ENCODE assay signal across 1 cellular context in the genomic region with DNA sequence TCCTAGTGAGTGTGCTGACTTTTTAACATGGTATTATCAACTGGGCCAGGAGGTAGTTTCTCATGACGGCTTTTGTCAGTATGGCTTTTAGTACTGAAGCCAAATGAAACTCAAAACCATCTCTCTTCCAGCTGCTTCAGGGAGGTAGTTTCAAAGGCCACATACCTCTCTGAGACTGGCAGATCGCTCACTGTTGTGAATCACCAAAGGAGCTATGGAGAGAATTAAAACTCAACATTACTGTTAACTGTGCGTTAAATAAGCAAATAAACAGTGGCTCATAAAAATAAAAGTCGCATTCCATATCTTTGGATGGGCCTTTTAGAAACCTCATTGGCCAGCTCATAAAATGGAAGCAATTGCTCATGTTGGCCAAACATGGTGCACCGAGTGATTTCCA.
TF ChIP-seq lines count a peak whose summit lies in the region.

No MANE protein-coding gene starts in this region.

TF ChIP-seq in HEK293, 187 proteins besides CTCF, POLR2A, EP300 and RAD21 (continued from another document and continues in another):
- TF ChIP-seq, protein P1, sequence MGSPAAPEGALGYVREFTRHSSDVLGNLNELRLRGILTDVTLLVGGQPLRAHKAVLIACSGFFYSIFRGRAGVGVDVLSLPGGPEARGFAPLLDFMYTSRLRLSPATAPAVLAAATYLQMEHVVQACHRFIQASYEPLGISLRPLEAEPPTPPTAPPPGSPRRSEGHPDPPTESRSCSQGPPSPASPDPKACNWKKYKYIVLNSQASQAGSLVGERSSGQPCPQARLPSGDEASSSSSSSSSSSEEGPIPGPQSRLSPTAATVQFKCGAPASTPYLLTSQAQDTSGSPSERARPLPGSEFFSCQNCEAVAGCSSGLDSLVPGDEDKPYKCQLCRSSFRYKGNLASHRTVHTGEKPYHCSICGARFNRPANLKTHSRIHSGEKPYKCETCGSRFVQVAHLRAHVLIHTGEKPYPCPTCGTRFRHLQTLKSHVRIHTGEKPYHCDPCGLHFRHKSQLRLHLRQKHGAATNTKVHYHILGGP (tag by site-specific recombination; IDR thresholded peaks at IDR 0.05), result no peak
- TF ChIP-seq ZNF302 (tag by site-specific recombination; IDR thresholded peaks at IDR 0.05; ENCODE audit: low read depth) (no peak), ZNF16 (tag by site-specific recombination; IDR thresholded peaks at IDR 0.05; ENCODE audit: low read depth) (no peak), ZNF37A (tag by site-specific recombination; IDR thresholded peaks at IDR 0.05) (no peak), ZNF521 (tag by site-specific recombination; IDR thresholded peaks at IDR 0.05) (no peak), ZNF792 (tag by site-specific recombination; IDR thresholded peaks at IDR 0.05) (no peak), SALL2 (tag by site-specific recombination; IDR thresholded peaks at IDR 0.05; ENCODE audit: borderline replicate concordance) (no peak), ZNF585B (tag by site-specific recombination; IDR thresholded peaks at IDR 0.05) (no peak), ZNF211 (tag by site-specific recombination; IDR thresholded peaks at IDR 0.05; ENCODE audit: low read depth) (no peak), ZNF175 (tag by site-specific recombination; IDR thresholded peaks at IDR 0.05) (no peak), ZNF112 (tag by site-specific recombination; IDR thresholded peaks at IDR 0.05) (no peak), TCF7L2 (IDR thresholded peaks at IDR 0.05; ENCODE audit: borderline replicate concordance, low read depth, low read length) (no peak), ZBTB48 (tag by site-specific recombination; IDR thresholded peaks at IDR 0.05) (no peak), ZNF549 (tag by site-specific recombination; IDR thresholded peaks at IDR 0.05) (no peak), GLI4 (tag by site-specific recombination; IDR thresholded peaks at IDR 0.05) (no peak), ZNF214 (tag by site-specific recombination; IDR thresholded peaks at IDR 0.05; ENCODE audit: borderline replicate concordance) (no peak), ZNF146 (tag by site-specific recombination; IDR thresholded peaks at IDR 0.05) (no peak), ZNF830 (tag by site-specific recombination; IDR thresholded peaks at IDR 0.05; ENCODE audit: low read depth) (no peak), ZNF202 (tag by site-specific recombination; IDR thresholded peaks at IDR 0.05; ENCODE audit: borderline replicate concordance) (no peak), YY1 (tag by site-specific recombination; IDR thresholded peaks at IDR 0.05) (0 out of 2 replicates have a peak, but pooled peaks have one; percentile 33), ZNF223 (tag by site-specific recombination; IDR thresholded peaks at IDR 0.05) (no peak), ZNF138 (tag by site-specific recombination; IDR thresholded peaks at IDR 0.05; ENCODE audit: borderline replicate concordance) (no peak), ZFHX2 (tag by site-specific recombination; conservative IDR thresholded peaks at IDR 0.05) (no peak), ZNF596 (tag by site-specific recombination; IDR thresholded peaks at IDR 0.05) (0 out of 2 replicates have a peak, but pooled peaks have one; percentile 25), ZNF239 (tag by site-specific recombination; IDR thresholded peaks at IDR 0.05) (no peak), SP7 (tag by site-specific recombination; IDR thresholded peaks at IDR 0.05) (no peak), GLI2 (tag by site-specific recombination; IDR thresholded peaks at IDR 0.05; ENCODE audit: borderline replicate concordance, low read depth) (peak; percentile 56; the same call in 1 of the 2 replicates), ZNF791 (tag by site-specific recombination; IDR thresholded peaks at IDR 0.05) (no peak), ZBTB20 (tag by site-specific recombination; IDR thresholded peaks at IDR 0.05) (no peak), IKZF3 (tag by site-specific recombination; IDR thresholded peaks at IDR 0.05) (no peak), ZNF416 (tag by site-specific recombination; IDR thresholded peaks at IDR 0.05) (no peak), ZFP69B (tag by site-specific recombination; IDR thresholded peaks at IDR 0.05) (no peak), ZEB2 (tag by site-specific recombination; IDR thresholded peaks at IDR 0.05) (0 out of 2 replicates have a peak, but pooled peaks have one; percentile 28), ZNF335 (tag by site-specific recombination; conservative IDR thresholded peaks at IDR 0.05) (0 out of 2 replicates have a peak, but pooled peaks have one; percentile 19), SCRT2 (tag by site-specific recombination; IDR thresholded peaks at IDR 0.05) (no peak), ZNF837 (tag by site-specific recombination; IDR thresholded peaks at IDR 0.05) (no peak), KLF8 (tag by site-specific recombination; IDR thresholded peaks at IDR 0.05) (no peak), ZNF548 (tag by site-specific recombination; IDR thresholded peaks at IDR 0.05) (no peak), ZNF558 (tag by site-specific recombination; IDR thresholded peaks at IDR 0.05) (no peak), ZSCAN16 (tag by site-specific recombination; IDR thresholded peaks at IDR 0.05) (no peak)
- TF ChIP-seq, protein P2, sequence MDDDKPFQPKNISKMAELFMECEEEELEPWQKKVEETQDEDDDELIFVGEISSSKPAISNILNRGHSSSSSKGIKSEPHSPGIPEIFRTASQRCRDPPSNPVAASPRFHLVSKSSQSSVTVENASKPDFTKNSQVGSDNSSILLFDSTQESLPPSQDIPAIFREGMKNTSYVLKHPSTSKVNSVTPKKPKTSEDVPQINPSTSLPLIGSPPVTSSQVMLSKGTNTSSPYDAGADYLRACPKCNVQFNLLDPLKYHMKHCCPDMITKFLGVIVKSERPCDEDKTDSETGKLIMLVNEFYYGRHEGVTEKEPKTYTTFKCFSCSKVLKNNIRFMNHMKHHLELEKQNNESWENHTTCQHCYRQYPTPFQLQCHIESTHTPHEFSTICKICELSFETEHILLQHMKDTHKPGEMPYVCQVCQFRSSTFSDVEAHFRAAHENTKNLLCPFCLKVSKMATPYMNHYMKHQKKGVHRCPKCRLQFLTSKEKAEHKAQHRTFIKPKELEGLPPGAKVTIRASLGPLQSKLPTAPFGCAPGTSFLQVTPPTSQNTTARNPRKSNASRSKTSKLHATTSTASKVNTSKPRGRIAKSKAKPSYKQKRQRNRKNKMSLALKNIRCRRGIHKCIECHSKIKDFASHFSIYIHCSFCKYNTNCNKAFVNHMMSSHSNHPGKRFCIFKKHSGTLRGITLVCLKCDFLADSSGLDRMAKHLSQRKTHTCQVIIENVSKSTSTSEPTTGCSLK (tag by site-specific recombination; IDR thresholded peaks at IDR 0.05), result no peak
- TF ChIP-seq, protein P3, sequence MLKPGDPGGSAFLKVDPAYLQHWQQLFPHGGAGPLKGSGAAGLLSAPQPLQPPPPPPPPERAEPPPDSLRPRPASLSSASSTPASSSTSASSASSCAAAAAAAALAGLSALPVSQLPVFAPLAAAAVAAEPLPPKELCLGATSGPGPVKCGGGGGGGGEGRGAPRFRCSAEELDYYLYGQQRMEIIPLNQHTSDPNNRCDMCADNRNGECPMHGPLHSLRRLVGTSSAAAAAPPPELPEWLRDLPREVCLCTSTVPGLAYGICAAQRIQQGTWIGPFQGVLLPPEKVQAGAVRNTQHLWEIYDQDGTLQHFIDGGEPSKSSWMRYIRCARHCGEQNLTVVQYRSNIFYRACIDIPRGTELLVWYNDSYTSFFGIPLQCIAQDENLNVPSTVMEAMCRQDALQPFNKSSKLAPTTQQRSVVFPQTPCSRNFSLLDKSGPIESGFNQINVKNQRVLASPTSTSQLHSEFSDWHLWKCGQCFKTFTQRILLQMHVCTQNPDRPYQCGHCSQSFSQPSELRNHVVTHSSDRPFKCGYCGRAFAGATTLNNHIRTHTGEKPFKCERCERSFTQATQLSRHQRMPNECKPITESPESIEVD (tag by site-specific recombination; IDR thresholded peaks at IDR 0.05), result peak; percentile 89
- TF ChIP-seq, protein P4, sequence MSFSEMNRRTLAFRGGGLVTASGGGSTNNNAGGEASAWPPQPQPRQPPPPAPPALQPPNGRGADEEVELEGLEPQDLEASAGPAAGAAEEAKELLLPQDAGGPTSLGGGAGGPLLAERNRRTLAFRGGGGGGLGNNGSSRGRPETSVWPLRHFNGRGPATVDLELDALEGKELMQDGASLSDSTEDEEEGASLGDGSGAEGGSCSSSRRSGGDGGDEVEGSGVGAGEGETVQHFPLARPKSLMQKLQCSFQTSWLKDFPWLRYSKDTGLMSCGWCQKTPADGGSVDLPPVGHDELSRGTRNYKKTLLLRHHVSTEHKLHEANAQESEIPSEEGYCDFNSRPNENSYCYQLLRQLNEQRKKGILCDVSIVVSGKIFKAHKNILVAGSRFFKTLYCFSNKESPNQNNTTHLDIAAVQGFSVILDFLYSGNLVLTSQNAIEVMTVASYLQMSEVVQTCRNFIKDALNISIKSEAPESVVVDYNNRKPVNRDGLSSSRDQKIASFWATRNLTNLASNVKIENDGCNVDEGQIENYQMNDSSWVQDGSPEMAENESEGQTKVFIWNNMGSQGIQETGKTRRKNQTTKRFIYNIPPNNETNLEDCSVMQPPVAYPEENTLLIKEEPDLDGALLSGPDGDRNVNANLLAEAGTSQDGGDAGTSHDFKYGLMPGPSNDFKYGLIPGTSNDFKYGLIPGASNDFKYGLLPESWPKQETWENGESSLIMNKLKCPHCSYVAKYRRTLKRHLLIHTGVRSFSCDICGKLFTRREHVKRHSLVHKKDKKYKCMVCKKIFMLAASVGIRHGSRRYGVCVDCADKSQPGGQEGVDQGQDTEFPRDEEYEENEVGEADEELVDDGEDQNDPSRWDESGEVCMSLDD (tag by site-specific recombination; IDR thresholded peaks at IDR 0.05), result no peak
- TF ChIP-seq, protein P5, sequence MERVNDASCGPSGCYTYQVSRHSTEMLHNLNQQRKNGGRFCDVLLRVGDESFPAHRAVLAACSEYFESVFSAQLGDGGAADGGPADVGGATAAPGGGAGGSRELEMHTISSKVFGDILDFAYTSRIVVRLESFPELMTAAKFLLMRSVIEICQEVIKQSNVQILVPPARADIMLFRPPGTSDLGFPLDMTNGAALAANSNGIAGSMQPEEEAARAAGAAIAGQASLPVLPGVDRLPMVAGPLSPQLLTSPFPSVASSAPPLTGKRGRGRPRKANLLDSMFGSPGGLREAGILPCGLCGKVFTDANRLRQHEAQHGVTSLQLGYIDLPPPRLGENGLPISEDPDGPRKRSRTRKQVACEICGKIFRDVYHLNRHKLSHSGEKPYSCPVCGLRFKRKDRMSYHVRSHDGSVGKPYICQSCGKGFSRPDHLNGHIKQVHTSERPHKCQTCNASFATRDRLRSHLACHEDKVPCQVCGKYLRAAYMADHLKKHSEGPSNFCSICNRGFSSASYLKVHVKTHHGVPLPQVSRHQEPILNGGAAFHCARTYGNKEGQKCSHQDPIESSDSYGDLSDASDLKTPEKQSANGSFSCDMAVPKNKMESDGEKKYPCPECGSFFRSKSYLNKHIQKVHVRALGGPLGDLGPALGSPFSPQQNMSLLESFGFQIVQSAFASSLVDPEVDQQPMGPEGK (tag by site-specific recombination; IDR thresholded peaks at IDR 0.05), result no peak
- TF ChIP-seq, protein P6, sequence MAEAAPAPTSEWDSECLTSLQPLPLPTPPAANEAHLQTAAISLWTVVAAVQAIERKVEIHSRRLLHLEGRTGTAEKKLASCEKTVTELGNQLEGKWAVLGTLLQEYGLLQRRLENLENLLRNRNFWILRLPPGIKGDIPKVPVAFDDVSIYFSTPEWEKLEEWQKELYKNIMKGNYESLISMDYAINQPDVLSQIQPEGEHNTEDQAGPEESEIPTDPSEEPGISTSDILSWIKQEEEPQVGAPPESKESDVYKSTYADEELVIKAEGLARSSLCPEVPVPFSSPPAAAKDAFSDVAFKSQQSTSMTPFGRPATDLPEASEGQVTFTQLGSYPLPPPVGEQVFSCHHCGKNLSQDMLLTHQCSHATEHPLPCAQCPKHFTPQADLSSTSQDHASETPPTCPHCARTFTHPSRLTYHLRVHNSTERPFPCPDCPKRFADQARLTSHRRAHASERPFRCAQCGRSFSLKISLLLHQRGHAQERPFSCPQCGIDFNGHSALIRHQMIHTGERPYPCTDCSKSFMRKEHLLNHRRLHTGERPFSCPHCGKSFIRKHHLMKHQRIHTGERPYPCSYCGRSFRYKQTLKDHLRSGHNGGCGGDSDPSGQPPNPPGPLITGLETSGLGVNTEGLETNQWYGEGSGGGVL (tag by site-specific recombination; IDR thresholded peaks at IDR 0.05), result no peak
- TF ChIP-seq, protein P7, sequence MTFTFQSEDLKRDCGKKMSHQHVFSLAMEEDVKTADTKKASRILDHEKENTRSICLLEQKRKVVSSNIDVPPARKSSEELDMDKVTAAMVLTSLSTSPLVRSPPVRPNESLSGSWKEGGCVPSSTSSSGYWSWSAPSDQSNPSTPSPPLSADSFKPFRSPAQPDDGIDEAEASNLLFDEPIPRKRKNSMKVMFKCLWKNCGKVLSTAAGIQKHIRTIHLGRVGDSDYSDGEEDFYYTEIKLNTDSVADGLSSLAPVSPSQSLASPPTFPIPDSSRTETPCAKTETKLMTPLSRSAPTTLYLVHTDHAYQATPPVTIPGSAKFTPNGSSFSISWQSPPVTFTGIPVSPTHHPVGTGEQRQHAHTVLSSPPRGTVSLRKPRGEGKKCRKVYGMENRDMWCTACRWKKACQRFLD (tag by site-specific recombination; IDR thresholded peaks at IDR 0.05), result no peak
- TF ChIP-seq, protein P8, sequence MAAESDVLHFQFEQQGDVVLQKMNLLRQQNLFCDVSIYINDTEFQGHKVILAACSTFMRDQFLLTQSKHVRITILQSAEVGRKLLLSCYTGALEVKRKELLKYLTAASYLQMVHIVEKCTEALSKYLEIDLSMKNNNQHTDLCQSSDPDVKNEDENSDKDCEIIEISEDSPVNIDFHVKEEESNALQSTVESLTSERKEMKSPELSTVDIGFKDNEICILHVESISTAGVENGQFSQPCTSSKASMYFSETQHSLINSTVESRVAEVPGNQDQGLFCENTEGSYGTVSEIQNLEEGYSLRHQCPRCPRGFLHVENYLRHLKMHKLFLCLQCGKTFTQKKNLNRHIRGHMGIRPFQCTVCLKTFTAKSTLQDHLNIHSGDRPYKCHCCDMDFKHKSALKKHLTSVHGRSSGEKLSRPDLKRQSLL (tag by site-specific recombination; IDR thresholded peaks at IDR 0.05), result no peak
- TF ChIP-seq, protein P9, sequence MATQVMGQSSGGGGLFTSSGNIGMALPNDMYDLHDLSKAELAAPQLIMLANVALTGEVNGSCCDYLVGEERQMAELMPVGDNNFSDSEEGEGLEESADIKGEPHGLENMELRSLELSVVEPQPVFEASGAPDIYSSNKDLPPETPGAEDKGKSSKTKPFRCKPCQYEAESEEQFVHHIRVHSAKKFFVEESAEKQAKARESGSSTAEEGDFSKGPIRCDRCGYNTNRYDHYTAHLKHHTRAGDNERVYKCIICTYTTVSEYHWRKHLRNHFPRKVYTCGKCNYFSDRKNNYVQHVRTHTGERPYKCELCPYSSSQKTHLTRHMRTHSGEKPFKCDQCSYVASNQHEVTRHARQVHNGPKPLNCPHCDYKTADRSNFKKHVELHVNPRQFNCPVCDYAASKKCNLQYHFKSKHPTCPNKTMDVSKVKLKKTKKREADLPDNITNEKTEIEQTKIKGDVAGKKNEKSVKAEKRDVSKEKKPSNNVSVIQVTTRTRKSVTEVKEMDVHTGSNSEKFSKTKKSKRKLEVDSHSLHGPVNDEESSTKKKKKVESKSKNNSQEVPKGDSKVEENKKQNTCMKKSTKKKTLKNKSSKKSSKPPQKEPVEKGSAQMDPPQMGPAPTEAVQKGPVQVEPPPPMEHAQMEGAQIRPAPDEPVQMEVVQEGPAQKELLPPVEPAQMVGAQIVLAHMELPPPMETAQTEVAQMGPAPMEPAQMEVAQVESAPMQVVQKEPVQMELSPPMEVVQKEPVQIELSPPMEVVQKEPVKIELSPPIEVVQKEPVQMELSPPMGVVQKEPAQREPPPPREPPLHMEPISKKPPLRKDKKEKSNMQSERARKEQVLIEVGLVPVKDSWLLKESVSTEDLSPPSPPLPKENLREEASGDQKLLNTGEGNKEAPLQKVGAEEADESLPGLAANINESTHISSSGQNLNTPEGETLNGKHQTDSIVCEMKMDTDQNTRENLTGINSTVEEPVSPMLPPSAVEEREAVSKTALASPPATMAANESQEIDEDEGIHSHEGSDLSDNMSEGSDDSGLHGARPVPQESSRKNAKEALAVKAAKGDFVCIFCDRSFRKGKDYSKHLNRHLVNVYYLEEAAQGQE (tag by site-specific recombination; IDR thresholded peaks at IDR 0.05), result no peak
